In the genomic region with DNA sequence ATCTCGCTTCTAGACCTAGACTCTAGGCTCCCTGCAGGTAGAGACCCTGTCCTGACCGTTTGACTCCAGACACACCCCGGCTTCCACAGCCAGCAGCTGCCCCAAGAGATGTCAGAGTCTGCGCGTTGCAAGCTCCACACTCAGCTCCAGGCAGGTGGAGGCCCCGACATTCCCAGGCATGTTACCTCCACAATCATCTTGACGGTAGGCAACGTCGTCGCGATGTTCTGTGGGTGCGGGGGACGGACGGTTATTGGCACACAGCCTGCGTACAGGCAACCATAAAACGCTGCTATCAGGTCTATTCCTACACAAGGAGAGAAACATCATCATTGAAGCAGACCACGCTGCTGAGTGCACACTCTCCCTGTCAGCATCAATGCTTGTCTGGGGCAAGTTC, we compare ENCODE assay signal across 22 cellular contexts.
"Had no signal": no experiment of that assay in that cellular context is flagged by ENCODE, and none has a peak within 500 bp of the region (broad histone marks: within the 10 kb centered on the region; RNA-seq: fewer than 3 reads in every experiment).

No MANE protein-coding gene starts in this region.

- DNase-seq: effector memory CD4-positive, alpha-beta T cell; esophagus squamous epithelium; foreskin fibroblast; glutamatergic neuron; immature natural killer cell; left cardiac atrium; left ventricle myocardium inferior; lower lobe of right lung; midbrain; stimulated activated CD4-positive, alpha-beta T cell treated with anti-CD3 and anti-CD28 coated beads, Interleukin-12 subunit alpha, Interleukin-12 subunit beta, amount 100 ng/mL, for 4 hours; stimulated activated naive CD4-positive, alpha-beta T cell treated with Interleukin-2 at 50 U/mL for 16 hours; thyroid gland had no signal

- H3K9me3 ChIP-seq: esophagus squamous epithelium, gastroesophageal sphincter, left ventricle myocardium inferior, lower lobe of right lung, neutrophil, suprapubic skin, thyroid gland, uterus had no signal

- H3K27me3 ChIP-seq: esophagus squamous epithelium, gastroesophageal sphincter, neutrophil, suprapubic skin, thyroid gland, uterus had no signal

- ATAC-seq: gastroesophageal sphincter; left cardiac atrium; natural killer cell treated with Interleukin-12 subunit alpha and Interleukin-12 subunit beta and Interleukin-15 and Interleukin-18, amount 100 ng/mL, for 72 hours; sciatic nerve had no signal

- H3K4me1 ChIP-seq: esophagus squamous epithelium, gastroesophageal sphincter, left ventricle myocardium inferior, lower lobe of right lung, suprapubic skin, thyroid gland, uterus had no signal

- H3K4me3 Mint-ChIP-seq: immature natural killer cell; memory B cell; natural killer cell treated with Interleukin-12 subunit alpha and Interleukin-12 subunit beta and Interleukin-15 and Interleukin-18, amount 100 ng/mL, for 72 hours; type B pancreatic cell had no signal

- H3K27ac Mint-ChIP-seq: immature natural killer cell; memory B cell; natural killer cell treated with Interleukin-12 subunit alpha and Interleukin-12 subunit beta and Interleukin-15 and Interleukin-18, amount 100 ng/mL, for 72 hours; type B pancreatic cell had no signal

- H3K27me3 Mint-ChIP-seq: memory B cell; natural killer cell treated with Interleukin-12 subunit alpha and Interleukin-12 subunit beta and Interleukin-15 and Interleukin-18, amount 100 ng/mL, for 72 hours; type B pancreatic cell had no signal

- H3K4me3 ChIP-seq: esophagus squamous epithelium, gastroesophageal sphincter, left ventricle myocardium inferior, lower lobe of right lung, skin epidermis, suprapubic skin, thyroid gland, uterus had no signal

- H3K4me1 Mint-ChIP-seq: immature natural killer cell, memory B cell had no signal

- H3K9me3 Mint-ChIP-seq: immature natural killer cell; memory B cell; natural killer cell treated with Interleukin-12 subunit alpha and Interleukin-12 subunit beta and Interleukin-15 and Interleukin-18, amount 100 ng/mL, for 72 hours; type B pancreatic cell had no signal

- H3K36me3 ChIP-seq: neutrophil, uterus had no signal

- H3K27ac ChIP-seq: epithelial cell of prostate, esophagus squamous epithelium, gastroesophageal sphincter, left ventricle myocardium inferior, lower lobe of right lung, neutrophil, skin epidermis, suprapubic skin, thyroid gland, uterus had no signal

- H3K36me3 Mint-ChIP-seq: immature natural killer cell; memory B cell; natural killer cell treated with Interleukin-12 subunit alpha and Interleukin-12 subunit beta and Interleukin-15 and Interleukin-18, amount 100 ng/mL, for 72 hours had no signal
